ENCODE assay signal across 21 cellular contexts in genomic region chr9:135371535-135371934, GRCh38.
"Had no signal": no experiment of that assay in that cellular context is flagged by ENCODE, and none has a peak within 500 bp of the region (broad histone marks: within the 10 kb centered on the region; RNA-seq: fewer than 3 reads in every experiment).

No MANE protein-coding gene starts in this region.

- ATAC-seq: HepG2, Panc1, PC-3 had no signal

- H3K27me3 ChIP-seq: MG63, SJSA1 had no signal

- FAIRE-seq: HepG2 had no signal

- H3K4me3 ChIP-seq: MG63, SJSA1, SK-N-MC had no signal

- DNase-seq: IMR-90; Karpas-422; KG1; MG63; NCI-H1417 treated with DMSO at 0.1 percent for 48 hours; NCI-H146; NCI-H1930; NCI-H2081; NCI-H2107; NCI-H345; NCI-H510A treated with DMSO at 0.1 percent for 48 hours; NCI-H526; NCI-H748 treated with DMSO at 0.1 percent for 48 hours; NK-92 treated with Interleukin-12 subunit alpha and Interleukin-12 subunit beta, amount 100 ng/mL, for 24 hours; PC-3; Right ventricle myocardium superior; SIG-M5 had no signal

- H3K9me3 ChIP-seq: MG63, SJSA1 had no signal

- H3K36me3 ChIP-seq: MG63, SJSA1 had no signal

- H3K4me1 ChIP-seq: SJSA1 had no signal

- H3K27ac ChIP-seq: SJSA1, SK-N-MC had no signal
